ENCODE assay signal across 1 cellular context in genomic region chr12:122106891-122107660, GRCh38.
TF ChIP-seq lines count a peak whose summit lies in the region.

No MANE protein-coding gene starts in this region.

TF ChIP-seq in HCT116, 20 proteins besides CTCF, POLR2A, EP300 and RAD21 (continued from another document):
- TF ChIP-seq EZH2phosphoT487 (IDR thresholded peaks at IDR 0.05; ENCODE audit: borderline replicate concordance) = no peak
- no peak for TF ChIP-seq SRF (IDR thresholded peaks at IDR 0.05; ENCODE audit: low read depth)
- no peak for TF ChIP-seq YY1 (IDR thresholded peaks at IDR 0.05; ENCODE audit: extremely low read depth, insufficient replicate concordance, low read depth, low read length)
- TF ChIP-seq EGR1 (IDR thresholded peaks at IDR 0.05; ENCODE audit: low read depth) = no peak
- TF ChIP-seq EZH2 (IDR thresholded peaks at IDR 0.05) = no peak
- TF ChIP-seq POLR2AphosphoS5 (IDR thresholded peaks at IDR 0.05; ENCODE audit: low read depth, low read length) = no peak
- no peak for TF ChIP-seq SP1 (IDR thresholded peaks at IDR 0.05; ENCODE audit: low read depth)
- no peak for TF ChIP-seq JUND (IDR thresholded peaks at IDR 0.05)
- TF ChIP-seq CEBPB (IDR thresholded peaks at IDR 0.05; ENCODE audit: low read depth) = no peak
- no peak for TF ChIP-seq ELF1 (IDR thresholded peaks at IDR 0.05; ENCODE audit: borderline replicate concordance, low read depth)
TF ChIP-seq in HCT116: peak in this region for 0.
